17 cellular contexts compared by ENCODE assay signal in the genomic region with DNA sequence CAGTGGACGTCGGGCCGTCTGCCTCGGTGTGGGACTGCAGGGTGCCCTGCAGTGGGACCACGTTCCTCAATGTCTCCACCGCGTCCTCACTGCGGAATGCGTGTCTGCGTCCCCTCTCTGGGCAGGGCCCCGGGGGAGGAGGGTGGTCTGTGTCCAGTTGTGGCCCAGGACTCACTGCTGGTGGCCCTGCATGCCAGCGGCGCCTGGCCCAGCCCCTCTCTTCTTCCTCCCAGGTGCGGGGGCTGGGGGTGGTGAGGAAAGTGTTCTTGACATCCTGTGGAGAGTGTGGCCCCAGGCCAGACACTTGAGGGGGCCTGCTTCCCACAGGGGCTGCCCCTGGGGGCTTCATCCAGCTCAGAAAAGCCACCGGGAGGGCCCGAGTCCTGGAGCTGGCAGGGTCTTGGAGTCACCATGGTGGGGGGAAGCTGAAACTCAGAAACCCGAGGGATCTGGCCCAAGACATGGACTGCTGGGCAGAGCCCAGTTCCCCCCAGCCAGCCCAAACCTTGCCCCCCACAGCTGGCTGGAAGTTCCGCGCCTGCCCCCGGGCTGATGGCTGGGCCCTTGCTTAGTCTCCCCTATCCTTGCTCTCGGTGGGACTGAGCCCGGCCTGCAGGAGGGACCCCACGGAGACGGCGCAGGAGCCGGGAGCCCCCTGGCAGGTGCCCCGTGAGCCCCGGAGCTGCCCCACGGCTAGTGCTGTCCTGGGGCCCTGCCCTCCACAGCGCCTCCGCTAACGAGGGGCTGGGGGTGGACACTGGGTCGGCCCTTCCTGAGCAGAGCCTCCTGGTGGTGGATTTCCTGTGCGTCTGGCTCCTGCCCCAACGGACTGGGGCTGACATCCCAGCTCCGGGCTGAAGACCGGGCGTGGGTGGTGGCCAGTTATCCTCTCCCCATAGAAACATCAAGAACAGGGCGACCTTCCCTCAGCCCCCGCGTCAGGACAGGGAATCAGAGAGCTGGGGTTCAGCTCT. TPM values are rescaled to one million over a fixed set of nuclear protein-coding genes. Genes with fewer than 3 reads are reported as not detected.
A peak's percentile ranks its signal among the peaks of the same experiment; 100 is the strongest.
DNase-seq lines count a peak whose midpoint lies in the region; ATAC-seq and TF ChIP-seq lines count a peak whose summit lies in the region.
"Had no signal": no experiment of that assay in that cellular context is flagged by ENCODE, and none has a peak within 500 bp of the region (broad histone marks: within the 10 kb centered on the region; RNA-seq: fewer than 3 reads in every experiment).

No MANE protein-coding gene starts in this region.

- H3K27me3 ChIP-seq in endodermal cell (ENCODE audit: control insufficient read depth, insufficient read depth, low read length, poor library complexity, severe bottlenecking) (peaks cover 27% of the 10 kb centered on the region), kidney epithelial cell (ENCODE audit: control insufficient read depth, insufficient read depth, low read length) (peaks cover 25% of the 10 kb centered on the region)

- no peaks in the 10 kb centered on the region for H3K9me3 ChIP-seq in endodermal cell (ENCODE audit: control insufficient read depth, low read length)

- ATAC-seq in stimulated activated memory B cell treated with anti-CD40 and anti-IgM and Interleukin-4, amounts not matched to agents 10 μg/mL and 1 μg/mL and 100 μg/mL, for 72 hours: no peak
- ATAC-seq in HG03432 (IDR thresholded peaks at IDR 0.05; ENCODE audit: unreplicated experiment) (no peak), HG03108 (IDR thresholded peaks at IDR 0.05; ENCODE audit: unreplicated experiment) (no peak)
- ATAC-seq: PC-3 had no signal

- TF ChIP-seq CTCF in HFFc6 (IDR thresholded peaks at IDR 0.05) (peak; percentile 54), endodermal cell (conservative IDR thresholded peaks at IDR 0.05) (peak; percentile 78), kidney epithelial cell (IDR thresholded peaks at IDR 0.05; ENCODE audit: insufficient read depth, low read length, poor library complexity, severe bottlenecking) (peak; percentile 31)

- H3K27me3 Mint-ChIP-seq in HFFc6 (ENCODE audit: insufficient read depth) (peaks cover 11% of the 10 kb centered on the region), endodermal cell (ENCODE audit: insufficient read depth) (peaks cover 21% of the 10 kb centered on the region)
- H3K27me3 Mint-ChIP-seq in stimulated activated memory B cell treated with anti-CD40 and anti-IgM and Interleukin-4, amounts not matched to agents 10 μg/mL and 1 μg/mL and 100 μg/mL, for 72 hours: peaks cover 51% of the 10 kb centered on the region
- peaks cover 17% of the 10 kb centered on the region for H3K27me3 Mint-ChIP-seq in activated naive CD4-positive, alpha-beta T cell treated with anti-CD3 and anti-CD28 coated beads for 36 hours (ENCODE audit: low read depth)

- intact Hi-C loops in activated naive CD4-positive, alpha-beta T cell treated with anti-CD3 and anti-CD28 coated beads for 36 hours (cut with micrococcal nuclease): no loop called here

- H3K4me1 ChIP-seq in endodermal cell (ENCODE audit: control insufficient read depth, insufficient read depth, low read length): no peaks in the 10 kb centered on the region

- WGBS in endodermal cell (ENCODE audit: insufficient coverage in 1 of 2, insufficient read length in 1 of 2), 2 experiments: 86 to 88% methylated on average over 16 to 41 of the region's 41 CpGs

- CTCF ChIA-PET in activated naive CD4-positive, alpha-beta T cell treated with anti-CD3 and anti-CD28 coated beads for 36 hours (lab: Charles Lee): no interaction called here

- H3K4me3 ChIP-seq in endodermal cell (ENCODE audit: low read length) (no peak overlapping the region), kidney epithelial cell (ENCODE audit: low read depth, low read length) (no peak overlapping the region)

- H3K4me3 Mint-ChIP-seq in HFFc6 (no peak overlapping the region), endodermal cell (no peak overlapping the region)
- H3K4me3 Mint-ChIP-seq in stimulated activated memory B cell treated with anti-CD40 and anti-IgM and Interleukin-4, amounts not matched to agents 10 μg/mL and 1 μg/mL and 100 μg/mL, for 72 hours: peak overlapping the region; percentile 30
- H3K4me3 Mint-ChIP-seq in activated naive CD4-positive, alpha-beta T cell treated with anti-CD3 and anti-CD28 coated beads for 36 hours: no peak overlapping the region
- H3K4me3 Mint-ChIP-seq: CD8-positive, alpha-beta memory T cell had no signal

- H3K27ac Mint-ChIP-seq in HFFc6 (no peak overlapping the region), endodermal cell (no peak overlapping the region)
- no peak overlapping the region for H3K27ac Mint-ChIP-seq in stimulated activated memory B cell treated with anti-CD40 and anti-IgM and Interleukin-4, amounts not matched to agents 10 μg/mL and 1 μg/mL and 100 μg/mL, for 72 hours
- no peak overlapping the region for H3K27ac Mint-ChIP-seq in activated naive CD4-positive, alpha-beta T cell treated with anti-CD3 and anti-CD28 coated beads for 36 hours

- H3K36me3 Mint-ChIP-seq in HFFc6 (ENCODE audit: low read depth) (no peaks in the 10 kb centered on the region), endodermal cell (ENCODE audit: low read depth) (no peaks in the 10 kb centered on the region)
- H3K36me3 Mint-ChIP-seq in stimulated activated memory B cell treated with anti-CD40 and anti-IgM and Interleukin-4, amounts not matched to agents 10 μg/mL and 1 μg/mL and 100 μg/mL, for 72 hours: no peaks in the 10 kb centered on the region
- no peaks in the 10 kb centered on the region for H3K36me3 Mint-ChIP-seq in activated naive CD4-positive, alpha-beta T cell treated with anti-CD3 and anti-CD28 coated beads for 36 hours (ENCODE audit: low read depth)
- H3K36me3 Mint-ChIP-seq: CD8-positive, alpha-beta memory T cell had no signal

- no peak overlapping the region for H3K27ac ChIP-seq in endodermal cell (ENCODE audit: low read depth, low read length)

- H3K9ac ChIP-seq in endodermal cell (ENCODE audit: extremely low read depth, low read length, poor library complexity, severe bottlenecking): no peak overlapping the region

- H3K36me3 ChIP-seq in endodermal cell (ENCODE audit: control insufficient read depth, insufficient read depth, low read length) (no peaks in the 10 kb centered on the region), kidney epithelial cell (ENCODE audit: control insufficient read depth, insufficient read depth, low read length) (no peaks in the 10 kb centered on the region)

- no peak for DNase-seq in HFFc6
- DNase-seq in endodermal cell: peak; percentile 86
- DNase-seq in kidney epithelial cell (ENCODE audit: low read depth): no peak
- DNase-seq in activated naive CD4-positive, alpha-beta T cell treated with anti-CD3 and anti-CD28 coated beads for 36 hours: no peak
- DNase-seq: CD8-positive, alpha-beta memory T cell; cortex of kidney; EL; NCI-H1092; NCI-H446 treated with DMSO at 0.1 percent for 48 hours; PC-3; stimulated activated CD4-positive, alpha-beta T cell treated with anti-CD3 and anti-CD28 coated beads, Interleukin-2, amount 100 ng/mL, for 48 hours; SW 1271 had no signal

- H3K4me1 Mint-ChIP-seq in HFFc6 (ENCODE audit: low read depth): no peaks in the 10 kb centered on the region
- H3K4me1 Mint-ChIP-seq in endodermal cell: no peaks in the 10 kb centered on the region
- H3K4me1 Mint-ChIP-seq in stimulated activated memory B cell treated with anti-CD40 and anti-IgM and Interleukin-4, amounts not matched to agents 10 μg/mL and 1 μg/mL and 100 μg/mL, for 72 hours: peaks cover 13% of the 10 kb centered on the region
- H3K4me1 Mint-ChIP-seq in activated naive CD4-positive, alpha-beta T cell treated with anti-CD3 and anti-CD28 coated beads for 36 hours (ENCODE audit: low read depth): peaks cover 1% of the 10 kb centered on the region
- H3K4me1 Mint-ChIP-seq: CD8-positive, alpha-beta memory T cell had no signal

- H3K9me3 Mint-ChIP-seq in HFFc6: no peaks in the 10 kb centered on the region
- no peaks in the 10 kb centered on the region for H3K9me3 Mint-ChIP-seq in endodermal cell
- H3K9me3 Mint-ChIP-seq in stimulated activated memory B cell treated with anti-CD40 and anti-IgM and Interleukin-4, amounts not matched to agents 10 μg/mL and 1 μg/mL and 100 μg/mL, for 72 hours: no peaks in the 10 kb centered on the region
- H3K9me3 Mint-ChIP-seq in activated naive CD4-positive, alpha-beta T cell treated with anti-CD3 and anti-CD28 coated beads for 36 hours: no peaks in the 10 kb centered on the region
- H3K9me3 Mint-ChIP-seq: CD8-positive, alpha-beta memory T cell had no signal

RNA-seq across cellular contexts. Expression of gene DOK7, which starts 2.9 kb away (rescaled TPM):
- not detected for total RNA-seq in HFFc6 (2021; fragmentation: NEBNext Ultra II Directional; extraction: Animal tissue kit (Norgen Biotek cat#: 25700))
- total RNA-seq in endodermal cell (1 to 10 TPM in 1 of 2 donors, under 1 TPM in 1; 0.38 to 1.3 TPM), kidney epithelial cell (4.5 and 6.9 TPM in 2 replicates)
- polyA plus RNA-seq in endodermal cell (2013, experiment 1 of 2): 0.46 TPM
- 1.0 TPM for polyA plus RNA-seq in endodermal cell (2013, experiment 2 of 2)
- not detected for total RNA-seq in activated naive CD4-positive, alpha-beta T cell treated with anti-CD3 and anti-CD28 coated beads for 36 hours
- total RNA-seq: CD8-positive, alpha-beta memory T cell had no signal
- polyA plus RNA-seq: CD8-positive, alpha-beta memory T cell; fibroblast of lung had no signal

RNA-seq across cellular contexts. Expression of gene HGFAC, which starts 24.2 kb away (rescaled TPM):
- total RNA-seq in HFFc6 (2021; fragmentation: NEBNext Ultra II Directional; extraction: Animal tissue kit (Norgen Biotek cat#: 25700)): under 1 TPM in 1 of 6 experiments, not detected in 5; 0.07 TPM
- total RNA-seq in endodermal cell (under 1 TPM in 1 of 2 donors, not detected in 1; 0.46 TPM), kidney epithelial cell (not detected in 2 replicates)
- polyA plus RNA-seq in endodermal cell (2013, experiment 1 of 2): 0.93 TPM
- polyA plus RNA-seq in endodermal cell (2013, experiment 2 of 2): 0.50 TPM
- not detected for total RNA-seq in activated naive CD4-positive, alpha-beta T cell treated with anti-CD3 and anti-CD28 coated beads for 36 hours
- total RNA-seq: CD8-positive, alpha-beta memory T cell; pulmonary artery endothelial cell had no signal
- polyA plus RNA-seq: CD8-positive, alpha-beta memory T cell; fibroblast of lung had no signal
